Comparison of ENCODE assay signal across 1 cellular context in genomic region chr11:64415996-64416728, GRCh38.
A peak's percentile ranks its signal among the peaks of the same experiment; 100 is the strongest.
TF ChIP-seq lines count a peak whose summit lies in the region.

No MANE protein-coding gene starts in this region.

TF ChIP-seq in K562, 482 proteins besides CTCF, POLR2A, EP300 and RAD21:
- TF ChIP-seq MYC (IDR thresholded peaks at IDR 0.05; ENCODE audit: low read depth, low read length) (no peak), MYC (CRISPR knock-in tag; IDR thresholded peaks at IDR 0.05; ENCODE audit: borderline replicate concordance, low read depth) (no peak), ATF3 (IDR thresholded peaks at IDR 0.05) (peak; percentile 73), ATF3 (CRISPR knock-in tag; conservative IDR thresholded peaks at IDR 0.05) (no peak), FOXA1 (IDR thresholded peaks at IDR 0.05; ENCODE audit: borderline replicate concordance) (no peak), DEAF1 (CRISPR knock-in tag; IDR thresholded peaks at IDR 0.05) (no peak), ZBTB33 (CRISPR knock-in tag; IDR thresholded peaks at IDR 0.05) (no peak), ARNT (IDR thresholded peaks at IDR 0.05) (no peak), MAX (CRISPR knock-in tag; IDR thresholded peaks at IDR 0.05) (peak; percentile 80), ZNF696 (CRISPR knock-in tag; conservative IDR thresholded peaks at IDR 0.05) (no peak), ATF7 (IDR thresholded peaks at IDR 0.05) (peak; percentile 25; the same call in 1 of the 2 replicates), TAL1 (IDR thresholded peaks at IDR 0.05) (no peak), FOS (IDR thresholded peaks at IDR 0.05; ENCODE audit: extremely low read depth, insufficient read length) (no peak), NBN (IDR thresholded peaks at IDR 0.05; ENCODE audit: low read depth) (no peak), ZNF318 (IDR thresholded peaks at IDR 0.05; ENCODE audit: borderline replicate concordance in 1 of 2, low read depth in 1 of 2) (no peak), MIER1 (IDR thresholded peaks at IDR 0.05; ENCODE audit: low read depth) (no peak)
